12 cellular contexts compared by ENCODE assay signal in the genomic region with DNA sequence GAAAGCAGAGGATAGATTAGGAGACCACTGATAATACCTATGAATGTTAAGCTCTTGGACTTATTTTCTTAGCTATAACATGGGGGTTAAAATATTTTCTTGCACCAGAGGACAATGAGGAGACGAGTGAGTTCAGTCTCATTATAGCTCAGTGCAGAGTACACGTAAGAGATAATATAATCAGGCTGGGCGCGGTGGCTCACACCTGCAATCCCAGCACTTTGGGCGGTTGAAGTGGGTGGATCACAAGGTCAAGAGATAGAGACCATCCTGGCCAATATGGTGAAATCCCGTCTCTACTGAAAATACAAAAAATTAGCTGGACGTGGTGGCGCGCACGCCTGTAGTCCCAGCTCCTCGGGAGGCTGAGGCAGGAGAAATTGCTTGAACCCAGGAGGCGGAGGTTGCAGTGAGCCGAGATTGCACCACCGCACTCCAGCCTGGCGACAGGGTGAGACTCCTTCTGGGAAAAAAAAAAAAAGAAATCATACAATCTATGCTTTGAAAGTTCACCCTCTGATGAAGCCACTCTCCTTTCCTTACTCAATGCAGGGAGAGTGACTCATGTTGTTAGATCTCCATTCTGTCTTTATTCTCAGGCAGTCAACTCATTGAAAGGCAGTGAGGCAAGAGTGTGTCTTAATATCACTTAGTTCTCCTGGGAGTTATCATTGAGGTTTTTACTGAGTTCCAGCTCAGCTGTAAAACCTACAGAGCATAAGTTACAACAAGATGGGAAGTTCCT.
DNase-seq lines count a peak whose midpoint lies in the region; ATAC-seq and TF ChIP-seq lines count a peak whose summit lies in the region.
"Had no signal": no experiment of that assay in that cellular context is flagged by ENCODE, and none has a peak within 500 bp of the region (broad histone marks: within the 10 kb centered on the region; RNA-seq: fewer than 3 reads in every experiment).

No MANE protein-coding gene starts in this region.

- H3F3A ChIP-seq in PC-9 (ENCODE audit: insufficient read depth, low read depth): no peaks in the 10 kb centered on the region

- no peak overlapping the region for H3K4me3 ChIP-seq in PC-9
- H3K4me3 ChIP-seq in skeletal muscle cell (ENCODE audit: low read depth, low read length): no peak overlapping the region

- no peak overlapping the region for H2AFZ ChIP-seq in PC-9

- no TSS peak for BruUV-seq in PC-9 (replicated peaks; lab: Mats Ljungman, UMichigan)

- intact Hi-C loops in PC-9 (cut with micrococcal nuclease; ENCODE audit: unreplicated experiment): no loop called here

- H3K4me1 Mint-ChIP-seq in activated CD8-positive, alpha-beta memory T cell treated with anti-CD3 and anti-CD28 coated beads, Interleukin-2, amount 10 ng/mL, durations not matched to agents 7 days and 5 days: peaks cover 9% of the 10 kb centered on the region
- H3K4me1 Mint-ChIP-seq: nephron progenitor cell had no signal

- H3K4me2 ChIP-seq in PC-9: no peak overlapping the region

- H3K4me1 ChIP-seq in PC-9 (replicated peaks; ENCODE audit: insufficient read depth): no peaks in the 10 kb centered on the region

- DNase-seq in NCI-H2171 treated with DMSO at 0.1 percent for 48 hours (lab: John Stamatoyannopoulos, UW) (peak; percentile 26), NCI-H2171 (lab: John Stamatoyannopoulos, UW) (no peak), PC-9 (peak in 1 of 2 experiments; percentile 59), fibroblast of peridontal ligament (ENCODE audit: extremely low read depth) (peak; percentile 92), skeletal muscle cell (ENCODE audit: low read depth) (peak; percentile 87), nucleus accumbens (lab: John Stamatoyannopoulos, UW) (no peak), NCI-H1048 (lab: John Stamatoyannopoulos, UW) (no peak)
- DNase-seq in activated CD8-positive, alpha-beta memory T cell treated with anti-CD3 and anti-CD28 coated beads, Interleukin-2, amount 10 ng/mL, durations not matched to agents 7 days and 5 days: no peak
- DNase-seq: activated B cell treated with CpG ODN at 0.5 μM for 24 hours, NCI-H1694, nephron progenitor cell had no signal

- H3K9me3 ChIP-seq in PC-9 (ENCODE audit: insufficient read depth, low read depth): no peaks in the 10 kb centered on the region

- TF ChIP-seq CTCF in PC-9 (conservative IDR thresholded peaks at IDR 0.05): no peak

- H4K20me1 ChIP-seq in PC-9 (ENCODE audit: insufficient read depth): no peaks in the 10 kb centered on the region

- H3K36me3 Mint-ChIP-seq in activated CD8-positive, alpha-beta memory T cell treated with anti-CD3 and anti-CD28 coated beads, Interleukin-2, amount 10 ng/mL, durations not matched to agents 7 days and 5 days: peaks cover 36% of the 10 kb centered on the region

- H3K79me2 ChIP-seq in PC-9 (ENCODE audit: low read depth): no peaks in the 10 kb centered on the region

- POLR2A ChIA-PET in PC-9 (lab: Charles Lee; ENCODE audit: unreplicated experiment): no interaction called here

- no peaks in the 10 kb centered on the region for H3K36me3 ChIP-seq in PC-9 (ENCODE audit: low read depth)

- H3K9me2 ChIP-seq in PC-9 (ENCODE audit: insufficient read depth): no peaks in the 10 kb centered on the region

- no peaks in the 10 kb centered on the region for H3K9me3 Mint-ChIP-seq in activated CD8-positive, alpha-beta memory T cell treated with anti-CD3 and anti-CD28 coated beads, Interleukin-2, amount 10 ng/mL, durations not matched to agents 7 days and 5 days (ENCODE audit: low read depth)
- H3K9me3 Mint-ChIP-seq: activated B cell treated with CpG ODN at 0.5 μM for 24 hours; dendritic cell treated with granulocyte-macrophage colony-stimulating factor and Interleukin-4, amounts not matched to agents 40 ng/mL and 50 ng/mL, for 4 days; nephron progenitor cell had no signal

- no peak for ATAC-seq in activated CD8-positive, alpha-beta memory T cell treated with anti-CD3 and anti-CD28 coated beads, Interleukin-2, amount 10 ng/mL, durations not matched to agents 7 days and 5 days

- no peak overlapping the region for H3K4me3 Mint-ChIP-seq in activated CD8-positive, alpha-beta memory T cell treated with anti-CD3 and anti-CD28 coated beads, Interleukin-2, amount 10 ng/mL, durations not matched to agents 7 days and 5 days
- H3K4me3 Mint-ChIP-seq: activated B cell treated with CpG ODN at 0.5 μM for 24 hours; dendritic cell treated with granulocyte-macrophage colony-stimulating factor and Interleukin-4, amounts not matched to agents 40 ng/mL and 50 ng/mL, for 4 days; nephron progenitor cell had no signal

- CTCF ChIA-PET in PC-9 (lab: Charles Lee): no interaction called here
- CTCF ChIA-PET in activated CD8-positive, alpha-beta memory T cell treated with anti-CD3 and anti-CD28 coated beads, Interleukin-2, amount 10 ng/mL, durations not matched to agents 7 days and 5 days (lab: Charles Lee): interaction anchor here (0.9 to 1.0 kb wide), 2 partner anchors 11 to 75 kb away, joined by 3 to 4 read pairs; no protein-coding TSS in a partner anchor

- no peaks in the 10 kb centered on the region for H3K27me3 ChIP-seq in PC-9 (ENCODE audit: insufficient read depth, low read depth)

- 0 out of 2 replicates have a peak overlapping the region, but pooled peaks have one; percentile 19 for H3K27ac ChIP-seq in PC-9

- no peaks in the 10 kb centered on the region for H3K27me3 Mint-ChIP-seq in activated CD8-positive, alpha-beta memory T cell treated with anti-CD3 and anti-CD28 coated beads, Interleukin-2, amount 10 ng/mL, durations not matched to agents 7 days and 5 days
- H3K27me3 Mint-ChIP-seq: activated B cell treated with CpG ODN at 0.5 μM for 24 hours had no signal

- H3K27ac Mint-ChIP-seq in activated CD8-positive, alpha-beta memory T cell treated with anti-CD3 and anti-CD28 coated beads, Interleukin-2, amount 10 ng/mL, durations not matched to agents 7 days and 5 days: no peak overlapping the region
- H3K27ac Mint-ChIP-seq: activated B cell treated with CpG ODN at 0.5 μM for 24 hours; dendritic cell treated with granulocyte-macrophage colony-stimulating factor and Interleukin-4, amounts not matched to agents 40 ng/mL and 50 ng/mL, for 4 days; nephron progenitor cell had no signal

Comparison
In these comparisons a context has a peak if more than half of its experiments do, and no peak if none do; other contexts are left out.
1. DNase-seq: peak in NCI-H2171 treated with DMSO at 0.1 percent for 48 hours (single experiment), fibroblast of peridontal ligament (single experiment) and skeletal muscle cell (single experiment); none in NCI-H2171 (single experiment), nucleus accumbens (0 of 56), activated CD8-positive, alpha-beta memory T cell treated with anti-CD3 and anti-CD28 coated beads, Interleukin-2, amount 10 ng/mL, durations not matched to agents 7 days and 5 days (single experiment) and NCI-H1048 (single experiment).